Comparison of ENCODE assay signal across 1 cellular context in genomic region chr6:72824833-72825232, GRCh38.
A peak's percentile ranks its signal among the peaks of the same experiment; 100 is the strongest.
TF ChIP-seq lines count a peak whose summit lies in the region.

No MANE protein-coding gene starts in this region.

TF ChIP-seq in GM12878, 131 proteins besides CTCF, POLR2A, EP300 and RAD21 (continued from another document):
- TF ChIP-seq, protein P1, sequence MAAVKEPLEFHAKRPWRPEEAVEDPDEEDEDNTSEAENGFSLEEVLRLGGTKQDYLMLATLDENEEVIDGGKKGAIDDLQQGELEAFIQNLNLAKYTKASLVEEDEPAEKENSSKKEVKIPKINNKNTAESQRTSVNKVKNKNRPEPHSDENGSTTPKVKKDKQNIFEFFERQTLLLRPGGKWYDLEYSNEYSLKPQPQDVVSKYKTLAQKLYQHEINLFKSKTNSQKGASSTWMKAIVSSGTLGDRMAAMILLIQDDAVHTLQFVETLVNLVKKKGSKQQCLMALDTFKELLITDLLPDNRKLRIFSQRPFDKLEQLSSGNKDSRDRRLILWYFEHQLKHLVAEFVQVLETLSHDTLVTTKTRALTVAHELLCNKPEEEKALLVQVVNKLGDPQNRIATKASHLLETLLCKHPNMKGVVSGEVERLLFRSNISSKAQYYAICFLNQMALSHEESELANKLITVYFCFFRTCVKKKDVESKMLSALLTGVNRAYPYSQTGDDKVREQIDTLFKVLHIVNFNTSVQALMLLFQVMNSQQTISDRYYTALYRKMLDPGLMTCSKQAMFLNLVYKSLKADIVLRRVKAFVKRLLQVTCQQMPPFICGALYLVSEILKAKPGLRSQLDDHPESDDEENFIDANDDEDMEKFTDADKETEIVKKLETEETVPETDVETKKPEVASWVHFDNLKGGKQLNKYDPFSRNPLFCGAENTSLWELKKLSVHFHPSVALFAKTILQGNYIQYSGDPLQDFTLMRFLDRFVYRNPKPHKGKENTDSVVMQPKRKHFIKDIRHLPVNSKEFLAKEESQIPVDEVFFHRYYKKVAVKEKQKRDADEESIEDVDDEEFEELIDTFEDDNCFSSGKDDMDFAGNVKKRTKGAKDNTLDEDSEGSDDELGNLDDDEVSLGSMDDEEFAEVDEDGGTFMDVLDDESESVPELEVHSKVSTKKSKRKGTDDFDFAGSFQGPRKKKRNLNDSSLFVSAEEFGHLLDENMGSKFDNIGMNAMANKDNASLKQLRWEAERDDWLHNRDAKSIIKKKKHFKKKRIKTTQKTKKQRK (IDR thresholded peaks at IDR 0.05; ENCODE audit: low read depth, low read length): no peak
- TF ChIP-seq, protein P2, sequence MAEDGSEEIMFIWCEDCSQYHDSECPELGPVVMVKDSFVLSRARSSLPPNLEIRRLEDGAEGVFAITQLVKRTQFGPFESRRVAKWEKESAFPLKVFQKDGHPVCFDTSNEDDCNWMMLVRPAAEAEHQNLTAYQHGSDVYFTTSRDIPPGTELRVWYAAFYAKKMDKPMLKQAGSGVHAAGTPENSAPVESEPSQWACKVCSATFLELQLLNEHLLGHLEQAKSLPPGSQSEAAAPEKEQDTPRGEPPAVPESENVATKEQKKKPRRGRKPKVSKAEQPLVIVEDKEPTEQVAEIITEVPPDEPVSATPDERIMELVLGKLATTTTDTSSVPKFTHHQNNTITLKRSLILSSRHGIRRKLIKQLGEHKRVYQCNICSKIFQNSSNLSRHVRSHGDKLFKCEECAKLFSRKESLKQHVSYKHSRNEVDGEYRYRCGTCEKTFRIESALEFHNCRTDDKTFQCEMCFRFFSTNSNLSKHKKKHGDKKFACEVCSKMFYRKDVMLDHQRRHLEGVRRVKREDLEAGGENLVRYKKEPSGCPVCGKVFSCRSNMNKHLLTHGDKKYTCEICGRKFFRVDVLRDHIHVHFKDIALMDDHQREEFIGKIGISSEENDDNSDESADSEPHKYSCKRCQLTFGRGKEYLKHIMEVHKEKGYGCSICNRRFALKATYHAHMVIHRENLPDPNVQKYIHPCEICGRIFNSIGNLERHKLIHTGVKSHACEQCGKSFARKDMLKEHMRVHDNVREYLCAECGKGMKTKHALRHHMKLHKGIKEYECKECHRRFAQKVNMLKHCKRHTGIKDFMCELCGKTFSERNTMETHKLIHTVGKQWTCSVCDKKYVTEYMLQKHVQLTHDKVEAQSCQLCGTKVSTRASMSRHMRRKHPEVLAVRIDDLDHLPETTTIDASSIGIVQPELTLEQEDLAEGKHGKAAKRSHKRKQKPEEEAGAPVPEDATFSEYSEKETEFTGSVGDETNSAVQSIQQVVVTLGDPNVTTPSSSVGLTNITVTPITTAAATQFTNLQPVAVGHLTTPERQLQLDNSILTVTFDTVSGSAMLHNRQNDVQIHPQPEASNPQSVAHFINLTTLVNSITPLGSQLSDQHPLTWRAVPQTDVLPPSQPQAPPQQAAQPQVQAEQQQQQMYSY (CRISPR knock-in tag; IDR thresholded peaks at IDR 0.05): no peak
- TF ChIP-seq BCLAF1 (IDR thresholded peaks at IDR 0.05) (no peak), IKZF2 (IDR thresholded peaks at IDR 0.05) (0 out of 4 replicates have a peak, but pooled peaks of 1 of the 2 experiments have one; percentile 23), BMI1 (IDR thresholded peaks at IDR 0.05; ENCODE audit: borderline replicate concordance) (no peak), NKRF (conservative IDR thresholded peaks at IDR 0.05) (no peak), FOXM1 (IDR thresholded peaks at IDR 0.05; ENCODE audit: low read depth, low read length) (peak; percentile 26; the same call in 1 of the 2 replicates), SIN3A (IDR thresholded peaks at IDR 0.05; ENCODE audit: low read depth, low read length) (no peak), CBFB (IDR thresholded peaks at IDR 0.05; ENCODE audit: low read depth) (no peak), TCF12 (IDR thresholded peaks at IDR 0.05; ENCODE audit: low read depth, low read length) (no peak), POU2F2 (IDR thresholded peaks at IDR 0.05; ENCODE audit: borderline replicate concordance, low read depth, low read length) (no peak), RBBP5 (conservative IDR thresholded peaks at IDR 0.05) (no peak), TAF1 (IDR thresholded peaks at IDR 0.05; ENCODE audit: borderline replicate concordance, low read depth, low read length) (no peak), SUPT20H (IDR thresholded peaks at IDR 0.05; ENCODE audit: borderline replicate concordance, control insufficient read depth, low read depth, low read length) (no peak), IRF5 (IDR thresholded peaks at IDR 0.05; ENCODE audit: borderline replicate concordance) (no peak), SMAD5 (IDR thresholded peaks at IDR 0.05; ENCODE audit: low read depth) (no peak), BCL11A (IDR thresholded peaks at IDR 0.05; ENCODE audit: low read depth, low read length) (no peak), NFXL1 (IDR thresholded peaks at IDR 0.05; ENCODE audit: borderline replicate concordance) (no peak), ZNF687 (IDR thresholded peaks at IDR 0.05) (no peak), MEF2A (IDR thresholded peaks at IDR 0.05; ENCODE audit: insufficient read depth, low read depth, low read length) (0 out of 2 replicates have a peak, but pooled peaks have one; percentile 14), ELK1 (IDR thresholded peaks at IDR 0.05; ENCODE audit: low read depth, low read length) (no peak), NR2C2 (IDR thresholded peaks at IDR 0.05; ENCODE audit: borderline replicate concordance, control insufficient read depth, insufficient read length, low read depth) (no peak), HDAC2 (IDR thresholded peaks at IDR 0.05) (no peak), TCF7 (IDR thresholded peaks at IDR 0.05; ENCODE audit: borderline replicate concordance) (peak; percentile 81), STAT1 (conservative IDR thresholded peaks at IDR 0.05) (no peak), RELB (IDR thresholded peaks at IDR 0.05; ENCODE audit: low read depth) (no peak), ZNF217 (IDR thresholded peaks at IDR 0.05) (no peak), EZH2 (IDR thresholded peaks at IDR 0.05; ENCODE audit: borderline replicate concordance, control insufficient read depth, low read depth, low read length) (no peak)
- TF ChIP-seq, protein P3, sequence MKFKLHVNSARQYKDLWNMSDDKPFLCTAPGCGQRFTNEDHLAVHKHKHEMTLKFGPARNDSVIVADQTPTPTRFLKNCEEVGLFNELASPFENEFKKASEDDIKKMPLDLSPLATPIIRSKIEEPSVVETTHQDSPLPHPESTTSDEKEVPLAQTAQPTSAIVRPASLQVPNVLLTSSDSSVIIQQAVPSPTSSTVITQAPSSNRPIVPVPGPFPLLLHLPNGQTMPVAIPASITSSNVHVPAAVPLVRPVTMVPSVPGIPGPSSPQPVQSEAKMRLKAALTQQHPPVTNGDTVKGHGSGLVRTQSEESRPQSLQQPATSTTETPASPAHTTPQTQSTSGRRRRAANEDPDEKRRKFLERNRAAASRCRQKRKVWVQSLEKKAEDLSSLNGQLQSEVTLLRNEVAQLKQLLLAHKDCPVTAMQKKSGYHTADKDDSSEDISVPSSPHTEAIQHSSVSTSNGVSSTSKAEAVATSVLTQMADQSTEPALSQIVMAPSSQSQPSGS (IDR thresholded peaks at IDR 0.05; ENCODE audit: low read length): peak; percentile 92
- TF ChIP-seq, protein P4, sequence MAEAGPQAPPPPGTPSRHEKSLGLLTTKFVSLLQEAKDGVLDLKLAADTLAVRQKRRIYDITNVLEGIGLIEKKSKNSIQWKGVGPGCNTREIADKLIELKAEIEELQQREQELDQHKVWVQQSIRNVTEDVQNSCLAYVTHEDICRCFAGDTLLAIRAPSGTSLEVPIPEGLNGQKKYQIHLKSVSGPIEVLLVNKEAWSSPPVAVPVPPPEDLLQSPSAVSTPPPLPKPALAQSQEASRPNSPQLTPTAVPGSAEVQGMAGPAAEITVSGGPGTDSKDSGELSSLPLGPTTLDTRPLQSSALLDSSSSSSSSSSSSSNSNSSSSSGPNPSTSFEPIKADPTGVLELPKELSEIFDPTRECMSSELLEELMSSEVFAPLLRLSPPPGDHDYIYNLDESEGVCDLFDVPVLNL (IDR thresholded peaks at IDR 0.05; ENCODE audit: low read depth, low read length): no peak
